In the genomic region with DNA sequence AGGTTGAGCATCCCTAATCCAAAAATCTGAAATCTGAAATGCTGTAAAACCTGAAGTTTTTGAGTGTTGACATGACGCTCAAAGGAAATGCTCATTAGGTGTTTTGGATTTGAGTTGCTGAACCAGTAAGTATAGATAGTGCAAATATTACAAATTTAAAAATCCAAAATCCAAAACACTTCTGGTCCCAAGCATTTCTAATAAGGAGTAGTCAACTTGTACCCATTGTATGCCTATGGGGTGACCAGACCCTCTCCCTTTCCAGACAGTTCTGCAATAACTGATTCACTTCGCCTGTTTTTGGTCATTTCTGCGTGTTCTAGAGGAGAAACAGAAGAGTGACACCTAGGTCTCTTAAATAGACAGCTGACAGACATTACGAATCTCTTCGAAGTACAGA, we compare ENCODE assay signal across 22 cellular contexts.
A peak's percentile ranks its signal among the peaks of the same experiment; 100 is the strongest.
DNase-seq lines count a peak whose midpoint lies in the region; ATAC-seq and TF ChIP-seq lines count a peak whose summit lies in the region.
"Had no signal": no experiment of that assay in that cellular context is flagged by ENCODE, and none has a peak within 500 bp of the region (broad histone marks: within the 10 kb centered on the region; RNA-seq: fewer than 3 reads in every experiment).

No MANE protein-coding gene starts in this region.

- H3K4me1 ChIP-seq in HUES6 (ENCODE audit: control insufficient read depth, insufficient read depth, low read length) (peaks cover 86% of the 10 kb centered on the region), ascending aorta (peaks cover 0 to 29% of the 10 kb centered on the region in 2 donors), mesendoderm (ENCODE audit: control insufficient read depth, low read depth, low read length) (peaks cover 32% of the 10 kb centered on the region), thyroid gland (peaks cover 61 to 79% of the 10 kb centered on the region in 2 donors)
- H3K4me1 ChIP-seq: BLaER1 had no signal

- no peak overlapping the region for H2AK5ac ChIP-seq in mesendoderm (ENCODE audit: low read length)

- peaks cover 9% of the 10 kb centered on the region for H3K79me1 ChIP-seq in mesendoderm (ENCODE audit: low read length)

- H3K56ac ChIP-seq in mesendoderm (ENCODE audit: low read length) = peak overlapping the region; percentile 19

- TF ChIP-seq POLR2A in thyroid gland (IDR thresholded peaks at IDR 0.05) = no peak

- no peaks in the 10 kb centered on the region for H3K27me3 ChIP-seq in HUES6 (ENCODE audit: control insufficient read depth, insufficient read depth, low read length)
- H3K27me3 ChIP-seq in ascending aorta = no peaks in the 10 kb centered on the region
- H3K27me3 ChIP-seq in mesendoderm (ENCODE audit: insufficient read depth, low read length, poor library complexity) = no peaks in the 10 kb centered on the region
- H3K27me3 ChIP-seq in thyroid gland = no peaks in the 10 kb centered on the region
- H3K27me3 ChIP-seq: BLaER1 had no signal

- DNase-seq in ascending aorta (ENCODE audit: low spot score in 2 of 2) (no peak), mesendoderm (no peak), thyroid gland (no peak), NCI-H510A (lab: John Stamatoyannopoulos, UW) (no peak)
- DNase-seq: ACHN; CD4-positive, alpha-beta T cell; COR-L47; DMS79 treated with DMSO at 0.1 percent for 48 hours; HCEC 1CT; NCI-H1092 treated with DMSO at 0.1 percent for 48 hours; NCI-H1436 treated with DMSO at 0.1 percent for 48 hours; NCI-H1930; NCI-H2227 treated with DMSO at 0.1 percent for 48 hours; NCI-H524 treated with DMSO at 0.1 percent for 48 hours; NCI-H82; SIG-M5 had no signal

- peak overlapping the region; percentile 89 for H3K27ac ChIP-seq in HUES6 (ENCODE audit: low read depth, low read length)
- H3K27ac ChIP-seq in ascending aorta = peak overlapping the region; percentile 68 to 70
- peak overlapping the region; percentile 30 for H3K27ac ChIP-seq in mesendoderm (ENCODE audit: low read depth, low read length)
- H3K27ac ChIP-seq in thyroid gland = peak overlapping the region; percentile 47 to 84 (median 65)
- H3K27ac ChIP-seq: BLaER1 had no signal

- H2BK5ac ChIP-seq in mesendoderm (ENCODE audit: low read length) = no peak overlapping the region

- H3K9me3 ChIP-seq in HUES6 (ENCODE audit: control insufficient read depth, insufficient read depth, low read depth, low read length) (no peaks in the 10 kb centered on the region), ascending aorta (no peaks in the 10 kb centered on the region), thyroid gland (no peaks in the 10 kb centered on the region)
- H3K9me3 ChIP-seq: BLaER1 had no signal

- peak overlapping the region; percentile 84 for H3K9ac ChIP-seq in HUES6 (ENCODE audit: low read length)
- H3K9ac ChIP-seq in mesendoderm (ENCODE audit: low read length) = no peak overlapping the region
- H3K9ac ChIP-seq: BLaER1 had no signal

- H3K18ac ChIP-seq in mesendoderm (ENCODE audit: low read length) = peak overlapping the region; percentile 97

- no peak overlapping the region for H2BK15ac ChIP-seq in mesendoderm (replicated peaks; ENCODE audit: low read depth)

- no peak for ATAC-seq in GM21529 (IDR thresholded peaks at IDR 0.05; ENCODE audit: unreplicated experiment)
- no peak for ATAC-seq in HG03280 (IDR thresholded peaks at IDR 0.05; ENCODE audit: unreplicated experiment)
- ATAC-seq: K562, Panc1 had no signal

- H3K79me2 ChIP-seq in mesendoderm (ENCODE audit: control insufficient read depth, insufficient read depth, low read length) = peaks cover 20% of the 10 kb centered on the region

- intact Hi-C loops in ascending aorta (cut with DNase I) (loop anchor here (5.0 kb wide), 1 partner anchor 35 kb away; no protein-coding TSS in a partner anchor), thyroid gland (cut with DNase I) (no loop called here)

- no CpG with 5 or more reads among the region's 5 CpGs for WGBS in mesendoderm (ENCODE audit: extremely low coverage, insufficient coverage, low lambda C conversion rate)
- WGBS in thyroid gland, 2 donors = 96 to 97% methylated on average over 5 of the region's 5 CpGs

- no peak overlapping the region for H4K8ac ChIP-seq in mesendoderm (ENCODE audit: low read depth, low read length)

- H3K23ac ChIP-seq in mesendoderm (ENCODE audit: low read length) = no peak overlapping the region

- no peak overlapping the region for H3K4me2 ChIP-seq in mesendoderm (ENCODE audit: low read length)
- H3K4me2 ChIP-seq: BLaER1 had no signal

- TF ChIP-seq CTCF in ascending aorta (IDR thresholded peaks at IDR 0.05) (no peak), thyroid gland (IDR thresholded peaks at IDR 0.05) (no peak)

- H3K4me3 ChIP-seq in HUES6 (ENCODE audit: low read depth, low read length) = no peak overlapping the region
- no peak overlapping the region for H3K4me3 ChIP-seq in ascending aorta
- H3K4me3 ChIP-seq in mesendoderm (ENCODE audit: low read length) = no peak overlapping the region
- no peak overlapping the region for H3K4me3 ChIP-seq in thyroid gland (replicated peaks in 1 of 3)
- H3K4me3 ChIP-seq: BLaER1, K562 had no signal

- no peak overlapping the region for H3K4ac ChIP-seq in mesendoderm (ENCODE audit: low read depth, low read length)

- no peak overlapping the region for H2BK120ac ChIP-seq in mesendoderm (ENCODE audit: low read depth, low read length)

- H3K36me3 ChIP-seq in HUES6 (ENCODE audit: control insufficient read depth, insufficient read depth, low read length) = peaks cover 7% of the 10 kb centered on the region; the same call in 1 of the 2 replicates
- no peaks in the 10 kb centered on the region for H3K36me3 ChIP-seq in ascending aorta
- H3K36me3 ChIP-seq in mesendoderm (ENCODE audit: control insufficient read depth, insufficient read depth, low read length) = no peaks in the 10 kb centered on the region
- no peaks in the 10 kb centered on the region for H3K36me3 ChIP-seq in thyroid gland
- H3K36me3 ChIP-seq: BLaER1 had no signal

- no peak overlapping the region for H4K5ac ChIP-seq in mesendoderm (ENCODE audit: low read length)

Comparison
In these comparisons a context has a peak if more than half of its experiments do, and no peak if none do; other contexts are left out.
1. H3K27ac ChIP-seq: peak in every context shown above with its lines; median percentile 89 in HUES6; 69 in ascending aorta; 65 in thyroid gland; 30 in mesendoderm.